ENCODE assay signal across 8 cellular contexts in genomic region chr3:185934726-185935464, GRCh38. TPM values are rescaled to one million over a fixed set of nuclear protein-coding genes. Genes with fewer than 3 reads are reported as not detected.
DNase-seq lines count a peak whose midpoint lies in the region; ATAC-seq and TF ChIP-seq lines count a peak whose summit lies in the region.

No MANE protein-coding gene starts in this region.

- peaks cover 66 to 78% (median 70%) of the 10 kb centered on the region in 3 donors for H3K4me1 Mint-ChIP-seq in CD8-positive, alpha-beta memory T cell
- H3K4me1 Mint-ChIP-seq in neural progenitor cell: peaks cover 53% of the 10 kb centered on the region

- no peak for ATAC-seq in HG02642 (IDR thresholded peaks at IDR 0.05; ENCODE audit: poor library complexity, unreplicated experiment)
- ATAC-seq in HG03342 (IDR thresholded peaks at IDR 0.05; ENCODE audit: unreplicated experiment): no peak

- H3K79me2 ChIP-seq in MM.1S (ENCODE audit: low read length) (peaks cover 79% of the 10 kb centered on the region), neural progenitor cell (ENCODE audit: low read depth) (peaks cover 86% of the 10 kb centered on the region)

- intact Hi-C loops in dorsolateral prefrontal cortex (cut with DNase I): loop anchor here (5.0 to 10.0 kb wide), 4 partner anchors 162 to 890 kb away; partner anchors contain the start of genes EIF4A2 (in 1 of the 2) and TBCCD1 (in 1 of the 2)

- peaks cover 0 to 2% (median 0%) of the 10 kb centered on the region in 5 donors for H3K9me3 Mint-ChIP-seq in CD8-positive, alpha-beta memory T cell
- peaks cover 13% of the 10 kb centered on the region for H3K9me3 Mint-ChIP-seq in neural progenitor cell

- POLR2A ChIA-PET in CD8-positive, alpha-beta memory T cell (lab: Charles Lee): interaction anchor here (1.6 kb wide), 1 partner anchor 20 kb away, joined by 6 read pairs; no protein-coding TSS in a partner anchor

- H3F3A ChIP-seq in MM.1S (ENCODE audit: insufficient read depth, low read length): peaks cover 51% of the 10 kb centered on the region
- peaks cover 21% of the 10 kb centered on the region for H3F3A ChIP-seq in neural progenitor cell (ENCODE audit: low read depth)

- DNase-seq in CD8-positive, alpha-beta memory T cell: no peak
- DNase-seq in MM.1S (no peak), dorsolateral prefrontal cortex (no peak), neural progenitor cell (ENCODE audit: low spot score) (no peak)
- no peak for DNase-seq in activated effector memory CD4-positive, alpha-beta T cell treated with Interleukin-2 at 50 U/mL for 16 hours
- DNase-seq in stimulated activated CD4-positive, alpha-beta T cell treated with anti-CD3 and anti-CD28 coated beads, Interleukin-4, amount 100 ng/mL, for 4 hours: no peak

- peaks cover 0 to 59% (median 4%) of the 10 kb centered on the region in 3 donors for H3K36me3 Mint-ChIP-seq in CD8-positive, alpha-beta memory T cell
- peaks cover 29% of the 10 kb centered on the region for H3K36me3 Mint-ChIP-seq in neural progenitor cell

- TF ChIP-seq CTCF in MM.1S (IDR thresholded peaks at IDR 0.05; ENCODE audit: low read length): no peak
- no peak for TF ChIP-seq CTCF in dorsolateral prefrontal cortex (IDR thresholded peaks at IDR 0.05 in 54 of 56, conservative IDR thresholded peaks at IDR 0.05 in 2 of 56; ENCODE audit: low read depth in 1 of 56, partially characterized antibody in 56 of 56)
- TF ChIP-seq CTCF in neural progenitor cell (IDR thresholded peaks at IDR 0.05): no peak

- no peaks in the 10 kb centered on the region for H3K9me3 ChIP-seq in CD8-positive, alpha-beta memory T cell (ENCODE audit: low read length)
- H3K9me3 ChIP-seq in MM.1S (replicated peaks; ENCODE audit: insufficient read depth, low read length): no peaks in the 10 kb centered on the region
- no peaks in the 10 kb centered on the region for H3K9me3 ChIP-seq in neural progenitor cell (ENCODE audit: low read depth)

- H3K9ac ChIP-seq in MM.1S (ENCODE audit: low read length) (peak overlapping the region; percentile 96; the same call in 1 of the 2 replicates), neural progenitor cell (peak overlapping the region; percentile 58)

- H3K27me3 ChIP-seq in CD8-positive, alpha-beta memory T cell (ENCODE audit: insufficient read depth, low read length, poor library complexity, severe bottlenecking): no peaks in the 10 kb centered on the region
- H3K27me3 ChIP-seq in MM.1S (replicated peaks; ENCODE audit: insufficient read depth, low read length): no peaks in the 10 kb centered on the region
- H3K27me3 ChIP-seq in dorsolateral prefrontal cortex: no peaks in the 10 kb centered on the region
- H3K27me3 ChIP-seq in neural progenitor cell: no peaks in the 10 kb centered on the region

- H3K4me3 ChIP-seq in CD8-positive, alpha-beta memory T cell (ENCODE audit: low read length): peak overlapping the region; percentile 99
- H3K4me3 ChIP-seq in MM.1S (ENCODE audit: low read length): peak overlapping the region; percentile 83
- H3K4me3 ChIP-seq in dorsolateral prefrontal cortex: peak overlapping the region; percentile 43 to 100 (median 97)
- peak overlapping the region; percentile 89 for H3K4me3 ChIP-seq in neural progenitor cell

- H4K20me1 ChIP-seq in MM.1S (ENCODE audit: insufficient read depth, low read length) (peaks cover 66% of the 10 kb centered on the region), neural progenitor cell (ENCODE audit: low read depth) (peaks cover 76% of the 10 kb centered on the region)

- H3K4me3 Mint-ChIP-seq in CD8-positive, alpha-beta memory T cell: peak overlapping the region; percentile 96 to 100 (median 100)
- peak overlapping the region; percentile 100 for H3K4me3 Mint-ChIP-seq in neural progenitor cell

- no peaks in the 10 kb centered on the region for H3K9me2 ChIP-seq in MM.1S (replicated peaks; ENCODE audit: insufficient read depth, low read length)

- peak overlapping the region; percentile 100 for H3K27ac ChIP-seq in CD8-positive, alpha-beta memory T cell (ENCODE audit: low read depth, low read length)
- H3K27ac ChIP-seq in MM.1S (ENCODE audit: low read length): no peak overlapping the region; the same call in 1 of the 2 replicates
- H3K27ac ChIP-seq in dorsolateral prefrontal cortex: peak overlapping the region in 25 of 59 donors; percentile 9 to 100 (median 99)
- H3K27ac ChIP-seq in neural progenitor cell: no peak overlapping the region

- peak overlapping the region; percentile 83 for H3K4me2 ChIP-seq in MM.1S (ENCODE audit: low read depth, low read length)
- H3K4me2 ChIP-seq in neural progenitor cell: peak overlapping the region; percentile 89

- peaks cover 13% of the 10 kb centered on the region for H3K36me3 ChIP-seq in CD8-positive, alpha-beta memory T cell (ENCODE audit: insufficient read depth, low read length)
- H3K36me3 ChIP-seq in MM.1S (replicated peaks; ENCODE audit: insufficient read depth, low read length) (peaks cover 18% of the 10 kb centered on the region; the same call in 1 of the 2 replicates), neural progenitor cell (no peaks in the 10 kb centered on the region)

- CTCF ChIA-PET in CD8-positive, alpha-beta memory T cell (lab: Charles Lee): interaction anchor here (3.4 to 4.4 kb wide), 2 partner anchors 8 kb away, joined by 25 to 44 read pairs; no protein-coding TSS in a partner anchor

- peak overlapping the region; percentile 78 to 100 (median 100) for H3K27ac Mint-ChIP-seq in CD8-positive, alpha-beta memory T cell
- peak overlapping the region; percentile 46 for H3K27ac Mint-ChIP-seq in neural progenitor cell

- H3K4me1 ChIP-seq in CD8-positive, alpha-beta memory T cell (ENCODE audit: insufficient read depth, low read length): peaks cover 52% of the 10 kb centered on the region
- peaks cover 43% of the 10 kb centered on the region for H3K4me1 ChIP-seq in MM.1S (ENCODE audit: low read length)
- H3K4me1 ChIP-seq in neural progenitor cell: peaks cover 40% of the 10 kb centered on the region

- H3K27me3 Mint-ChIP-seq in CD8-positive, alpha-beta memory T cell: peaks cover 0 to 11% of the 10 kb centered on the region in 2 donors
- H3K27me3 Mint-ChIP-seq in neural progenitor cell (ENCODE audit: insufficient read depth, low read depth): peaks cover 4% of the 10 kb centered on the region

- H2AFZ ChIP-seq in MM.1S (ENCODE audit: low read length) (no peak overlapping the region), neural progenitor cell (replicated peaks) (no peak overlapping the region)

RNA-seq across cellular contexts. Expression of gene TRA2B, which starts 2.9 kb away (rescaled TPM):
- 100 to 1,000 TPM; 305 to 324 TPM for total RNA-seq in CD8-positive, alpha-beta memory T cell
- polyA plus RNA-seq in CD8-positive, alpha-beta memory T cell: 181 TPM
- total RNA-seq in dorsolateral prefrontal cortex (100 to 1,000 TPM in 21 of 120 experiments, 10 to 100 TPM in 99; 66.0 to 127 (median 89.1) TPM), neural progenitor cell (ENCODE audit: low replicate concordance) (310 and 431 TPM in 2 replicates)
